8 cellular contexts compared by ENCODE assay signal in the genomic region with DNA sequence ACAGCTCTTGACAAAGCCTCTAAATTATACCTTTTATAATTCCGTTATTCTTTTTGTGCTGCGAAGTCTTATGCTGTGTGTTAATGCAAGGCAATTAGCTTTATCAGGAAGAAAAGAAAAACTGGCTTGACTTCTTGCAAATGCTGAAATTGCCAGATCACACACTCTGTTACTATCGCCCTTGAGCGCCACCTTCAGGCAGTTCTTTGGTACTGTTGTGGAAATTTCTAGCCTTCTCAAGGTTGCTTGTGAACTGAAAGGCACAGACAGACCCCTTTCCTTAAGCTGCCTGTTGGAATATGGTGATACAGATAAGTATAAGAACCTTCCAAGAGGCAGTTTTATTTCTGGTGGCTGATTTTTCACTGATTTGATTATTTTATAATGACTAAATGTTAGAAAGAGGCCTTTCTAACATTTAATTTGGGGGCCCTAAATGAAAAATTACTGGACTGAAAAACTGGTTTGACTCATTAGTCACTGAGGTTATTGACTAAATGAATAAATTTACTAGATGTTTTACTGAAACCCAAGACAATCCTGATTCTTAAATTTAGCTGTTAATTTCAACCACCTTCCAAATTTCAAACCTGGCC.
A peak's percentile ranks its signal among the peaks of the same experiment; 100 is the strongest.
DNase-seq lines count a peak whose midpoint lies in the region; ATAC-seq and TF ChIP-seq lines count a peak whose summit lies in the region.

No MANE protein-coding gene starts in this region.

- intact Hi-C loops in PC-9 (cut with micrococcal nuclease; ENCODE audit: unreplicated experiment), result loop anchor here (2.0 kb wide), 1 partner anchor 250 kb away; no protein-coding TSS in a partner anchor

- H3K9me3 Mint-ChIP-seq in activated T-cell treated with anti-CD3 and anti-CD28 coated beads, Interleukin-2, amount 50 U/mL, for 4 hours, result no peaks in the 10 kb centered on the region
- H3K9me3 Mint-ChIP-seq in neural crest cell, result no peaks in the 10 kb centered on the region

- WGBS in suprapubic skin, result 21% methylated on average over 4 of the region's 4 CpGs

- peak; percentile 76 for TF ChIP-seq CTCF in PC-9 (conservative IDR thresholded peaks at IDR 0.05)
- peak; percentile 79 to 93 for TF ChIP-seq CTCF in fibroblast of lung (conservative IDR thresholded peaks at IDR 0.05 in 1 of 2, IDR thresholded peaks at IDR 0.05 in 1 of 2; ENCODE audit: low read depth in 1 of 2, low read length in 2 of 2)
- TF ChIP-seq CTCF in neural crest cell (conservative IDR thresholded peaks at IDR 0.05), result peak; percentile 90
- TF ChIP-seq CTCF in suprapubic skin (IDR thresholded peaks at IDR 0.05), result peak; percentile 66 to 81

- H3K4me1 Mint-ChIP-seq in activated T-cell treated with anti-CD3 and anti-CD28 coated beads, Interleukin-2, amount 50 U/mL, for 4 hours (ENCODE audit: low read depth), result peaks cover 79% of the 10 kb centered on the region
- peaks cover 4% of the 10 kb centered on the region for H3K4me1 Mint-ChIP-seq in neural crest cell

- no peaks in the 10 kb centered on the region for H4K20me1 ChIP-seq in PC-9 (ENCODE audit: insufficient read depth)
- no peaks in the 10 kb centered on the region for H4K20me1 ChIP-seq in fibroblast of lung (ENCODE audit: control insufficient read depth, extremely low read depth, insufficient read depth, low read length)

- peak; percentile 55 for ATAC-seq in HG03520 (IDR thresholded peaks at IDR 0.05; ENCODE audit: unreplicated experiment)
- ATAC-seq in activated T-cell treated with anti-CD3 and anti-CD28 coated beads, Interleukin-2, amount 50 U/mL, for 4 hours, result peak; percentile 20 to 26

- BruUV-seq in PC-9 (replicated peaks; lab: Mats Ljungman, UMichigan), result no TSS peak

- POLR2A ChIA-PET in PC-9 (lab: Charles Lee; ENCODE audit: unreplicated experiment), result interaction anchor here (0.7 kb wide), 1 partner anchor 11 kb away, joined by 4 read pairs; no protein-coding TSS in a partner anchor

- H3K4me3 ChIP-seq in PC-9, result no peak overlapping the region
- H3K4me3 ChIP-seq in fibroblast of lung (replicated peaks in 1 of 4; ENCODE audit: control extremely low read depth in 1 of 4, insufficient read depth in 1 of 4, low read depth in 3 of 4, low read length in 4 of 4), result no peak overlapping the region
- H3K4me3 ChIP-seq in suprapubic skin, result no peak overlapping the region

- H3K27ac ChIP-seq in PC-9 (no peak overlapping the region), fibroblast of lung (ENCODE audit: insufficient read depth, low read length) (no peak overlapping the region), suprapubic skin (no peak overlapping the region)

- DNase-seq in SIG-M5 treated with dmso at 0.1 percent for 504 hours (lab: John Stamatoyannopoulos, UW; ENCODE audit: unreplicated experiment) (peak; percentile 71), SIG-M5 (lab: John Stamatoyannopoulos, UW) (no peak), PC-9 (peak in 1 of 2 experiments; percentile 61), fibroblast of lung (ENCODE audit: low read depth in 2 of 2) (peak; percentile 51 to 77), neural crest cell (ENCODE audit: low read depth, low spot score) (peak; percentile 82), suprapubic skin (ENCODE audit: low spot score in 2 of 2) (no peak)
- DNase-seq in activated T-cell treated with anti-CD3 and anti-CD28 coated beads, Interleukin-2, amount 50 U/mL, for 4 hours, result peak; percentile 81

- no peaks in the 10 kb centered on the region for H3K36me3 Mint-ChIP-seq in activated T-cell treated with anti-CD3 and anti-CD28 coated beads, Interleukin-2, amount 50 U/mL, for 4 hours (ENCODE audit: insufficient read depth)
- no peaks in the 10 kb centered on the region for H3K36me3 Mint-ChIP-seq in neural crest cell (ENCODE audit: low read depth)

- TF ChIP-seq EP300 in suprapubic skin (IDR thresholded peaks at IDR 0.05), result no peak

- no peaks in the 10 kb centered on the region for H3K27me3 ChIP-seq in PC-9 (ENCODE audit: insufficient read depth, low read depth)
- no peaks in the 10 kb centered on the region for H3K27me3 ChIP-seq in fibroblast of lung (ENCODE audit: control insufficient read depth, insufficient read depth, low read length)
- no peaks in the 10 kb centered on the region for H3K27me3 ChIP-seq in suprapubic skin

- no peaks in the 10 kb centered on the region for H3K4me1 ChIP-seq in PC-9 (replicated peaks; ENCODE audit: insufficient read depth)
- H3K4me1 ChIP-seq in fibroblast of lung (ENCODE audit: control insufficient read depth, extremely low read depth, insufficient read depth, low read length), result no peaks in the 10 kb centered on the region
- H3K4me1 ChIP-seq in suprapubic skin, result no peaks in the 10 kb centered on the region

- H3K9me3 ChIP-seq in PC-9 (ENCODE audit: insufficient read depth, low read depth), result no peaks in the 10 kb centered on the region
- H3K9me3 ChIP-seq in fibroblast of lung (ENCODE audit: control insufficient read depth, insufficient read depth, low read depth, low read length), result no peaks in the 10 kb centered on the region
- no peaks in the 10 kb centered on the region for H3K9me3 ChIP-seq in suprapubic skin

- TF ChIP-seq POLR2A in suprapubic skin (IDR thresholded peaks at IDR 0.05), result no peak

- H3K36me3 ChIP-seq in PC-9 (ENCODE audit: low read depth) (no peaks in the 10 kb centered on the region), fibroblast of lung (ENCODE audit: control insufficient read depth, insufficient read depth, low read length) (no peaks in the 10 kb centered on the region), suprapubic skin (no peaks in the 10 kb centered on the region)

- H3K4me2 ChIP-seq in PC-9, result no peak overlapping the region
- no peak overlapping the region for H3K4me2 ChIP-seq in fibroblast of lung (ENCODE audit: extremely low read depth, insufficient read depth, low read length)

- H2AFZ ChIP-seq in PC-9 (no peak overlapping the region), fibroblast of lung (ENCODE audit: low read length) (no peak overlapping the region)

- no peaks in the 10 kb centered on the region for H3F3A ChIP-seq in PC-9 (ENCODE audit: insufficient read depth, low read depth)

- H3K4me3 Mint-ChIP-seq in activated T-cell treated with anti-CD3 and anti-CD28 coated beads, Interleukin-2, amount 50 U/mL, for 4 hours, result no peak overlapping the region
- H3K4me3 Mint-ChIP-seq in neural crest cell, result no peak overlapping the region

- CTCF ChIA-PET in PC-9 (lab: Charles Lee), result interaction anchor here (0.6 to 2.2 kb wide), 6 partner anchors 9 to 923 kb away, joined by 3 to 7 read pairs (median 4); no protein-coding TSS in a partner anchor

- H3K27me3 Mint-ChIP-seq in activated T-cell treated with anti-CD3 and anti-CD28 coated beads, Interleukin-2, amount 50 U/mL, for 4 hours (ENCODE audit: low read depth), result no peaks in the 10 kb centered on the region
- H3K27me3 Mint-ChIP-seq in neural crest cell (ENCODE audit: low read depth), result no peaks in the 10 kb centered on the region

- H3K79me2 ChIP-seq in PC-9 (ENCODE audit: low read depth), result no peaks in the 10 kb centered on the region
- H3K79me2 ChIP-seq in fibroblast of lung (ENCODE audit: control insufficient read depth, insufficient read depth, low read length), result no peaks in the 10 kb centered on the region

- no peak overlapping the region for H3K9ac ChIP-seq in fibroblast of lung (ENCODE audit: insufficient read depth, low read length)

- no peak overlapping the region for H3K27ac Mint-ChIP-seq in neural crest cell (ENCODE audit: unreplicated experiment)

- no peaks in the 10 kb centered on the region for H3K9me2 ChIP-seq in PC-9 (ENCODE audit: insufficient read depth)

Comparison
In these comparisons a context has a peak if more than half of its experiments do, and no peak if none do; other contexts are left out.
1. DNase-seq: peak in SIG-M5 treated with dmso at 0.1 percent for 504 hours (single experiment), activated T-cell treated with anti-CD3 and anti-CD28 coated beads, Interleukin-2, amount 50 U/mL, for 4 hours (single experiment), fibroblast of lung (2 of 2) and neural crest cell (single experiment); none in SIG-M5 (single experiment) and suprapubic skin (0 of 2).
2. Peak in every context shown above with its lines, with median percentiles within 50 percentile points of each other: CTCF ChIP-seq.